Comparison of ENCODE assay signal across 1 cellular context in the genomic region with DNA sequence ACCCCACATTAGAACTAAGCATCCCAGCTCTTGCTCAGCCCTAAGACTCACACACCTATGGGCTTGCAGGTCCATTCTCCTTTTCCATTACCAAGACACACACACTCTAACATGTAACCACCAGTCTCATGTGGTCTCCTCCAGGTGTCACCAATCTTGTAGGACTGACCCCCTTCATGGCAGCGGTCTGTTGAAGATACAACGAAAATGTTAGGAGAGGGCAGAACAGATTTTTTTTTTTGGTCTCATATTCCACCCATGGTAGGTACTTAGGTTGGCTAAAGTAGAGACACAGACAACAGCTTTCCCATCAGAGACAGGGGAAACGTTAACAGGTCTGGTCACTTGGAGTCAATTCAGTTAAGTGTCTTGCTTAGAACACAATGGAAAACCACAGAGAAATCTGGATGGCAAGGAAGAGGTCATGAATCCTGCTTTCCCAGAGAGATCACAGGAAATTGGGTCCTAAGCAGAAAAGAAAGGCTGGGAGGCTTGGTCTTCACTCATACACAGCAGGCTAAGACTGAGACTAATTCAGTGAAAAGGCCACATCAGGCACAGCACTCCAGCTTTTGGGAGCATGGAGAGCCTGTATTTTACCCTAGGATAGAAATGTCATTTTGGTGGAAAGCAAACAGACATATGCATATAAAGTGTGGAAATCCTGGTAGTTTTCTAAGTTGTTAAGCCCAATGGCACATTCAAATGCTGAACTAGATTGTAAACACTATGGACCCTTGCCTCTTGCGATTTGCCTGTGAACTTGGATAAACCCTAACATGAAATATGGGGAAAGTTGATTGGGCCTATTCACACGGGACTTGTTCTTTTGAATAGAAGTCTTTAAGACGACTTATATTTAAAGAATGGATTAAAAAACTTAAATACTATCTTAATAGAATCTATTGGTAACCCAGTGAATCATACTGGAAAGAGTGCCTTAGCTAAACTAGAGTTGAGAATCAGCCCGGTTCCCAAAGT.
TF ChIP-seq lines count a peak whose summit lies in the region.

No MANE protein-coding gene starts in this region.

TF ChIP-seq in HepG2, 621 proteins besides CTCF, POLR2A, EP300 and RAD21 (continued from another document and continues in another):
- TF ChIP-seq ZNF275 (CRISPR knock-in tag; IDR thresholded peaks at IDR 0.05; ENCODE audit: borderline replicate concordance) (no peak), PLRG1 (conservative IDR thresholded peaks at IDR 0.05) (no peak), REST (IDR thresholded peaks at IDR 0.05; ENCODE audit: borderline replicate concordance in 1 of 2, low read depth in 1 of 2, low read length in 2 of 2) (0 out of 4 replicates have a peak, but pooled peaks of 1 of the 2 experiments have one; percentile 8), ELF4 (CRISPR knock-in tag; IDR thresholded peaks at IDR 0.05; ENCODE audit: borderline replicate concordance) (0 out of 2 replicates have a peak, but pooled peaks have one; percentile 42), KLF15 (CRISPR knock-in tag; IDR thresholded peaks at IDR 0.05; ENCODE audit: borderline replicate concordance) (no peak), TMF1 (CRISPR knock-in tag; IDR thresholded peaks at IDR 0.05; ENCODE audit: low read depth) (0 out of 2 replicates have a peak, but pooled peaks have one; percentile 25), ZNF746 (CRISPR knock-in tag; IDR thresholded peaks at IDR 0.05) (no peak), ZNF282 (IDR thresholded peaks at IDR 0.05; ENCODE audit: partially characterized antibody) (no peak), ZNF75D (CRISPR knock-in tag; IDR thresholded peaks at IDR 0.05; ENCODE audit: borderline replicate concordance) (no peak), SP1 (IDR thresholded peaks at IDR 0.05) (no peak), SP1 (CRISPR knock-in tag; IDR thresholded peaks at IDR 0.05) (no peak), ZNF44 (CRISPR knock-in tag; IDR thresholded peaks at IDR 0.05) (0 out of 2 replicates have a peak, but pooled peaks have one; percentile 89), PHF21A (CRISPR knock-in tag; IDR thresholded peaks at IDR 0.05) (no peak), ZNF430 (CRISPR knock-in tag; IDR thresholded peaks at IDR 0.05) (peak; percentile 69; the same call in 1 of the 2 replicates), MEIS1 (CRISPR knock-in tag; IDR thresholded peaks at IDR 0.05; ENCODE audit: borderline replicate concordance) (no peak), ARNTL (CRISPR knock-in tag; IDR thresholded peaks at IDR 0.05) (no peak), POLR2G (IDR thresholded peaks at IDR 0.05; ENCODE audit: low read depth, low read length) (peak; percentile 82), KDM6A (CRISPR knock-in tag; IDR thresholded peaks at IDR 0.05; ENCODE audit: low read depth) (no peak), ZFP82 (CRISPR knock-in tag; IDR thresholded peaks at IDR 0.05; ENCODE audit: borderline replicate concordance) (0 out of 2 replicates have a peak, but pooled peaks have one; percentile 54), CCAR2 (optimal IDR thresholded peaks at IDR 0.05; ENCODE audit: low read depth, low read length) (no peak), BATF2 (CRISPR knock-in tag; IDR thresholded peaks at IDR 0.05) (0 out of 2 replicates have a peak, but pooled peaks have one; percentile 36), SMC3 (IDR thresholded peaks at IDR 0.05; ENCODE audit: low read length) (no peak), KDM5B (CRISPR knock-in tag; IDR thresholded peaks at IDR 0.05; ENCODE audit: borderline replicate concordance) (no peak), MIXL1 (CRISPR knock-in tag; IDR thresholded peaks at IDR 0.05) (no peak), REPIN1 (CRISPR knock-in tag; IDR thresholded peaks at IDR 0.05; ENCODE audit: borderline replicate concordance, low read depth) (no peak), ZNF841 (CRISPR knock-in tag; IDR thresholded peaks at IDR 0.05; ENCODE audit: borderline replicate concordance) (no peak), PRMT3 (CRISPR knock-in tag; IDR thresholded peaks at IDR 0.05; ENCODE audit: borderline replicate concordance, low read depth) (no peak), TOPORS (CRISPR knock-in tag; IDR thresholded peaks at IDR 0.05) (no peak), TCF12 (IDR thresholded peaks at IDR 0.05) (no peak), TCF12 (CRISPR knock-in tag; IDR thresholded peaks at IDR 0.05) (no peak), SRSF4 (IDR thresholded peaks at IDR 0.05; ENCODE audit: low read depth, low read length, poor library complexity, severe bottlenecking) (no peak), SNAPC2 (CRISPR knock-in tag; IDR thresholded peaks at IDR 0.05) (no peak), ZNF816 (CRISPR knock-in tag; IDR thresholded peaks at IDR 0.05; ENCODE audit: borderline replicate concordance) (no peak)
- TF ChIP-seq, protein P1, sequence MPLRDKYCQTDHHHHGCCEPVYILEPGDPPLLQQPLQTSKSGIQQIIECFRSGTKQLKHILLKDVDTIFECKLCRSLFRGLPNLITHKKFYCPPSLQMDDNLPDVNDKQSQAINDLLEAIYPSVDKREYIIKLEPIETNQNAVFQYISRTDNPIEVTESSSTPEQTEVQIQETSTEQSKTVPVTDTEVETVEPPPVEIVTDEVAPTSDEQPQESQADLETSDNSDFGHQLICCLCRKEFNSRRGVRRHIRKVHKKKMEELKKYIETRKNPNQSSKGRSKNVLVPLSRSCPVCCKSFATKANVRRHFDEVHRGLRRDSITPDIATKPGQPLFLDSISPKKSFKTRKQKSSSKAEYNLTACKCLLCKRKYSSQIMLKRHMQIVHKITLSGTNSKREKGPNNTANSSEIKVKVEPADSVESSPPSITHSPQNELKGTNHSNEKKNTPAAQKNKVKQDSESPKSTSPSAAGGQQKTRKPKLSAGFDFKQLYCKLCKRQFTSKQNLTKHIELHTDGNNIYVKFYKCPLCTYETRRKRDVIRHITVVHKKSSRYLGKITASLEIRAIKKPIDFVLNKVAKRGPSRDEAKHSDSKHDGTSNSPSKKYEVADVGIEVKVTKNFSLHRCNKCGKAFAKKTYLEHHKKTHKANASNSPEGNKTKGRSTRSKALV (CRISPR knock-in tag; IDR thresholded peaks at IDR 0.05): no peak
- TF ChIP-seq, protein P2, sequence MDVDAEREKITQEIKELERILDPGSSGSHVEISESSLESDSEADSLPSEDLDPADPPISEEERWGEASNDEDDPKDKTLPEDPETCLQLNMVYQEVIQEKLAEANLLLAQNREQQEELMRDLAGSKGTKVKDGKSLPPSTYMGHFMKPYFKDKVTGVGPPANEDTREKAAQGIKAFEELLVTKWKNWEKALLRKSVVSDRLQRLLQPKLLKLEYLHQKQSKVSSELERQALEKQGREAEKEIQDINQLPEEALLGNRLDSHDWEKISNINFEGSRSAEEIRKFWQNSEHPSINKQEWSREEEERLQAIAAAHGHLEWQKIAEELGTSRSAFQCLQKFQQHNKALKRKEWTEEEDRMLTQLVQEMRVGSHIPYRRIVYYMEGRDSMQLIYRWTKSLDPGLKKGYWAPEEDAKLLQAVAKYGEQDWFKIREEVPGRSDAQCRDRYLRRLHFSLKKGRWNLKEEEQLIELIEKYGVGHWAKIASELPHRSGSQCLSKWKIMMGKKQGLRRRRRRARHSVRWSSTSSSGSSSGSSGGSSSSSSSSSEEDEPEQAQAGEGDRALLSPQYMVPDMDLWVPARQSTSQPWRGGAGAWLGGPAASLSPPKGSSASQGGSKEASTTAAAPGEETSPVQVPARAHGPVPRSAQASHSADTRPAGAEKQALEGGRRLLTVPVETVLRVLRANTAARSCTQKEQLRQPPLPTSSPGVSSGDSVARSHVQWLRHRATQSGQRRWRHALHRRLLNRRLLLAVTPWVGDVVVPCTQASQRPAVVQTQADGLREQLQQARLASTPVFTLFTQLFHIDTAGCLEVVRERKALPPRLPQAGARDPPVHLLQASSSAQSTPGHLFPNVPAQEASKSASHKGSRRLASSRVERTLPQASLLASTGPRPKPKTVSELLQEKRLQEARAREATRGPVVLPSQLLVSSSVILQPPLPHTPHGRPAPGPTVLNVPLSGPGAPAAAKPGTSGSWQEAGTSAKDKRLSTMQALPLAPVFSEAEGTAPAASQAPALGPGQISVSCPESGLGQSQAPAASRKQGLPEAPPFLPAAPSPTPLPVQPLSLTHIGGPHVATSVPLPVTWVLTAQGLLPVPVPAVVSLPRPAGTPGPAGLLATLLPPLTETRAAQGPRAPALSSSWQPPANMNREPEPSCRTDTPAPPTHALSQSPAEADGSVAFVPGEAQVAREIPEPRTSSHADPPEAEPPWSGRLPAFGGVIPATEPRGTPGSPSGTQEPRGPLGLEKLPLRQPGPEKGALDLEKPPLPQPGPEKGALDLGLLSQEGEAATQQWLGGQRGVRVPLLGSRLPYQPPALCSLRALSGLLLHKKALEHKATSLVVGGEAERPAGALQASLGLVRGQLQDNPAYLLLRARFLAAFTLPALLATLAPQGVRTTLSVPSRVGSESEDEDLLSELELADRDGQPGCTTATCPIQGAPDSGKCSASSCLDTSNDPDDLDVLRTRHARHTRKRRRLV (CRISPR knock-in tag; IDR thresholded peaks at IDR 0.05): no peak
- TF ChIP-seq, protein P3, sequence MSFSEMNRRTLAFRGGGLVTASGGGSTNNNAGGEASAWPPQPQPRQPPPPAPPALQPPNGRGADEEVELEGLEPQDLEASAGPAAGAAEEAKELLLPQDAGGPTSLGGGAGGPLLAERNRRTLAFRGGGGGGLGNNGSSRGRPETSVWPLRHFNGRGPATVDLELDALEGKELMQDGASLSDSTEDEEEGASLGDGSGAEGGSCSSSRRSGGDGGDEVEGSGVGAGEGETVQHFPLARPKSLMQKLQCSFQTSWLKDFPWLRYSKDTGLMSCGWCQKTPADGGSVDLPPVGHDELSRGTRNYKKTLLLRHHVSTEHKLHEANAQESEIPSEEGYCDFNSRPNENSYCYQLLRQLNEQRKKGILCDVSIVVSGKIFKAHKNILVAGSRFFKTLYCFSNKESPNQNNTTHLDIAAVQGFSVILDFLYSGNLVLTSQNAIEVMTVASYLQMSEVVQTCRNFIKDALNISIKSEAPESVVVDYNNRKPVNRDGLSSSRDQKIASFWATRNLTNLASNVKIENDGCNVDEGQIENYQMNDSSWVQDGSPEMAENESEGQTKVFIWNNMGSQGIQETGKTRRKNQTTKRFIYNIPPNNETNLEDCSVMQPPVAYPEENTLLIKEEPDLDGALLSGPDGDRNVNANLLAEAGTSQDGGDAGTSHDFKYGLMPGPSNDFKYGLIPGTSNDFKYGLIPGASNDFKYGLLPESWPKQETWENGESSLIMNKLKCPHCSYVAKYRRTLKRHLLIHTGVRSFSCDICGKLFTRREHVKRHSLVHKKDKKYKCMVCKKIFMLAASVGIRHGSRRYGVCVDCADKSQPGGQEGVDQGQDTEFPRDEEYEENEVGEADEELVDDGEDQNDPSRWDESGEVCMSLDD (CRISPR knock-in tag; IDR thresholded peaks at IDR 0.05; ENCODE audit: borderline replicate concordance): no peak
- TF ChIP-seq, protein P4, sequence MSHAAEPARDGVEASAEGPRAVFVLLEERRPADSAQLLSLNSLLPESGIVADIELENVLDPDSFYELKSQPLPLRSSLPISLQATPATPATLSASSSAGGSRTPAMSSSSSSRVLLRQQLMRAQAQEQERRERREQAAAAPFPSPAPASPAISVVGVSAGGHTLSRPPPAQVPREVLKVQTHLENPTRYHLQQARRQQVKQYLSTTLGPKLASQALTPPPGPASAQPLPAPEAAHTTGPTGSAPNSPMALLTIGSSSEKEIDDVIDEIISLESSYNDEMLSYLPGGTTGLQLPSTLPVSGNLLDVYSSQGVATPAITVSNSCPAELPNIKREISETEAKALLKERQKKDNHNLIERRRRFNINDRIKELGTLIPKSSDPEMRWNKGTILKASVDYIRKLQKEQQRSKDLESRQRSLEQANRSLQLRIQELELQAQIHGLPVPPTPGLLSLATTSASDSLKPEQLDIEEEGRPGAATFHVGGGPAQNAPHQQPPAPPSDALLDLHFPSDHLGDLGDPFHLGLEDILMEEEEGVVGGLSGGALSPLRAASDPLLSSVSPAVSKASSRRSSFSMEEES (CRISPR knock-in tag; IDR thresholded peaks at IDR 0.05): no peak
- TF ChIP-seq, protein P5, sequence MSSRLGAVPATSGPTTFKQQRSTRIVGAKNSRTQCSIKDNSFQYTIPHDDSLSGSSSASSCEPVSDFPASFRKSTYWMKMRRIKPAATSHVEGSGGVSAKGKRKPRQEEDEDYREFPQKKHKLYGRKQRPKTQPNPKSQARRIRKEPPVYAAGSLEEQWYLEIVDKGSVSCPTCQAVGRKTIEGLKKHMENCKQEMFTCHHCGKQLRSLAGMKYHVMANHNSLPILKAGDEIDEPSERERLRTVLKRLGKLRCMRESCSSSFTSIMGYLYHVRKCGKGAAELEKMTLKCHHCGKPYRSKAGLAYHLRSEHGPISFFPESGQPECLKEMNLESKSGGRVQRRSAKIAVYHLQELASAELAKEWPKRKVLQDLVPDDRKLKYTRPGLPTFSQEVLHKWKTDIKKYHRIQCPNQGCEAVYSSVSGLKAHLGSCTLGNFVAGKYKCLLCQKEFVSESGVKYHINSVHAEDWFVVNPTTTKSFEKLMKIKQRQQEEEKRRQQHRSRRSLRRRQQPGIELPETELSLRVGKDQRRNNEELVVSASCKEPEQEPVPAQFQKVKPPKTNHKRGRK (CRISPR knock-in tag; IDR thresholded peaks at IDR 0.05): 0 out of 2 replicates have a peak, but pooled peaks have one; percentile 30
